Comparison of ENCODE assay signal across 1 cellular context in genomic region chr1:10559386-10559785, GRCh38.
TF ChIP-seq lines count a peak whose summit lies in the region.

No MANE protein-coding gene starts in this region.

TF ChIP-seq in IMR-90, 13 proteins besides CTCF, POLR2A, EP300 and RAD21 (continued from another document):
- TF ChIP-seq USF2 (IDR thresholded peaks at IDR 0.05; ENCODE audit: low read depth, low read length) (no peak), FOS (IDR thresholded peaks at IDR 0.05; ENCODE audit: low read depth, low read length) (no peak)
